ENCODE assay signal across 1 cellular context in genomic region chr3:53473422-53473821, GRCh38.
TF ChIP-seq lines count a peak whose summit lies in the region.

No MANE protein-coding gene starts in this region.

TF ChIP-seq in HepG2, 621 proteins besides CTCF, POLR2A, EP300 and RAD21 (continued from another document and continues in another):
- TF ChIP-seq ZBTB40 (IDR thresholded peaks at IDR 0.05) (no peak), ZBTB40 (CRISPR knock-in tag; IDR thresholded peaks at IDR 0.05) (no peak), KLF9 (CRISPR knock-in tag; IDR thresholded peaks at IDR 0.05; ENCODE audit: low read depth) (no peak), NPAS2 (CRISPR knock-in tag; IDR thresholded peaks at IDR 0.05; ENCODE audit: borderline replicate concordance) (no peak), ZNF251 (CRISPR knock-in tag; IDR thresholded peaks at IDR 0.05) (no peak), POGK (CRISPR knock-in tag; conservative IDR thresholded peaks at IDR 0.05) (no peak), CENPT (CRISPR knock-in tag; IDR thresholded peaks at IDR 0.05; ENCODE audit: low read depth) (no peak), ZNF646 (CRISPR knock-in tag; IDR thresholded peaks at IDR 0.05) (no peak), ZNF18 (CRISPR knock-in tag; IDR thresholded peaks at IDR 0.05; ENCODE audit: insufficient replicate concordance) (no peak), SNAPC2 (CRISPR knock-in tag; IDR thresholded peaks at IDR 0.05) (no peak), KAT8 (CRISPR knock-in tag; IDR thresholded peaks at IDR 0.05) (peak; percentile 45; the same call in 1 of the 2 replicates), FOXP4 (CRISPR knock-in tag; IDR thresholded peaks at IDR 0.05) (peak; percentile 75), TRAFD1 (CRISPR knock-in tag; IDR thresholded peaks at IDR 0.05; ENCODE audit: borderline replicate concordance) (no peak), FUBP1 (CRISPR knock-in tag; IDR thresholded peaks at IDR 0.05; ENCODE audit: borderline replicate concordance) (no peak), ELF3 (CRISPR knock-in tag; IDR thresholded peaks at IDR 0.05) (no peak), ZNF501 (CRISPR knock-in tag; IDR thresholded peaks at IDR 0.05) (0 out of 2 replicates have a peak, but pooled peaks have one; percentile 34), TARDBP (CRISPR knock-in tag; IDR thresholded peaks at IDR 0.05) (0 out of 2 replicates have a peak, but pooled peaks have one; percentile 43), SAP130 (CRISPR knock-in tag; IDR thresholded peaks at IDR 0.05; ENCODE audit: low read depth) (peak; percentile 56), TRIM24 (CRISPR knock-in tag; IDR thresholded peaks at IDR 0.05) (no peak), KDM6A (CRISPR knock-in tag; IDR thresholded peaks at IDR 0.05; ENCODE audit: low read depth) (0 out of 2 replicates have a peak, but pooled peaks have one; percentile 14), MTERF4 (CRISPR knock-in tag; IDR thresholded peaks at IDR 0.05) (no peak), ZNF83 (CRISPR knock-in tag; IDR thresholded peaks at IDR 0.05; ENCODE audit: borderline replicate concordance) (no peak), ZNF792 (CRISPR knock-in tag; IDR thresholded peaks at IDR 0.05) (no peak), ATF3 (CRISPR knock-in tag; IDR thresholded peaks at IDR 0.05) (no peak), ZFX (CRISPR knock-in tag; IDR thresholded peaks at IDR 0.05; ENCODE audit: low read depth) (no peak), KLF16 (CRISPR knock-in tag; IDR thresholded peaks at IDR 0.05) (no peak), SRSF4 (IDR thresholded peaks at IDR 0.05; ENCODE audit: low read depth, low read length, poor library complexity, severe bottlenecking) (no peak)
